ENCODE assay signal across 1 cellular context in the genomic region with DNA sequence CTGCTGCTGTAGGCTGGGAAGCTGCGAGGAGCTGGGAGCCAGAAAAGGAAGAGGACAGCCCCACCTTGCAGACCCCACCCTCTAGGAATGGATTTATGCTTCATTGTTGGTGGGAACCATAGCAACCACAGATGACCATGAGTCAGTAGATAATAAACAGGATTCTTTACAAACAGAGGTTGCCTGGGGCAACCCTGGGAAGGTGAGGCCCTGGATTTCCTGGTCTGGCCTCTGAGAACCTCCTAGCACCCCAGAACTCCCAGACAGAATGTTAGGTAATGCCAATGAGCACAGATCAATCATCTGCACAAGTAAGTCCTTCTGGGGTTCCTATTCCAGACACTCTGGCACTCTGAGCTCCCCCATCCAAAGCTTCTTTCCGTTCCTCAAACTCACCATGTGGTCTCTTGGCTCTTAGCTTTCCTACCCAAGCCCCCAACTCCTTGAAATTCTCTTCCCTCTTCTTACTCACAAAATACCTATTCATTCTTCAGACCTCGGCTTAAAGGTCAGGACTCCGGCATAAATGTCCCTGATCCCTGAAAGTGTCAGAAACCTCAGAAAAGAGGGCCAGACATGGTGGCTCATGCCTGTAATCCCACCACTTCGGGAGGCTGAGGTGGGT.
TF ChIP-seq lines count a peak whose summit lies in the region.

No MANE protein-coding gene starts in this region.

TF ChIP-seq in GM23338, 12 proteins besides CTCF, POLR2A, EP300 and RAD21:
- TF ChIP-seq, protein P1, sequence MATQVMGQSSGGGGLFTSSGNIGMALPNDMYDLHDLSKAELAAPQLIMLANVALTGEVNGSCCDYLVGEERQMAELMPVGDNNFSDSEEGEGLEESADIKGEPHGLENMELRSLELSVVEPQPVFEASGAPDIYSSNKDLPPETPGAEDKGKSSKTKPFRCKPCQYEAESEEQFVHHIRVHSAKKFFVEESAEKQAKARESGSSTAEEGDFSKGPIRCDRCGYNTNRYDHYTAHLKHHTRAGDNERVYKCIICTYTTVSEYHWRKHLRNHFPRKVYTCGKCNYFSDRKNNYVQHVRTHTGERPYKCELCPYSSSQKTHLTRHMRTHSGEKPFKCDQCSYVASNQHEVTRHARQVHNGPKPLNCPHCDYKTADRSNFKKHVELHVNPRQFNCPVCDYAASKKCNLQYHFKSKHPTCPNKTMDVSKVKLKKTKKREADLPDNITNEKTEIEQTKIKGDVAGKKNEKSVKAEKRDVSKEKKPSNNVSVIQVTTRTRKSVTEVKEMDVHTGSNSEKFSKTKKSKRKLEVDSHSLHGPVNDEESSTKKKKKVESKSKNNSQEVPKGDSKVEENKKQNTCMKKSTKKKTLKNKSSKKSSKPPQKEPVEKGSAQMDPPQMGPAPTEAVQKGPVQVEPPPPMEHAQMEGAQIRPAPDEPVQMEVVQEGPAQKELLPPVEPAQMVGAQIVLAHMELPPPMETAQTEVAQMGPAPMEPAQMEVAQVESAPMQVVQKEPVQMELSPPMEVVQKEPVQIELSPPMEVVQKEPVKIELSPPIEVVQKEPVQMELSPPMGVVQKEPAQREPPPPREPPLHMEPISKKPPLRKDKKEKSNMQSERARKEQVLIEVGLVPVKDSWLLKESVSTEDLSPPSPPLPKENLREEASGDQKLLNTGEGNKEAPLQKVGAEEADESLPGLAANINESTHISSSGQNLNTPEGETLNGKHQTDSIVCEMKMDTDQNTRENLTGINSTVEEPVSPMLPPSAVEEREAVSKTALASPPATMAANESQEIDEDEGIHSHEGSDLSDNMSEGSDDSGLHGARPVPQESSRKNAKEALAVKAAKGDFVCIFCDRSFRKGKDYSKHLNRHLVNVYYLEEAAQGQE (IDR thresholded peaks at IDR 0.05; ENCODE audit: unreplicated experiment) = no peak
- TF ChIP-seq POLR2AphosphoS5 (IDR thresholded peaks at IDR 0.05; ENCODE audit: low read depth) (no peak), ZNF331 (CRISPR knock-in tag; IDR thresholded peaks at IDR 0.05; ENCODE audit: low read depth) (no peak), EZH2phosphoT487 (IDR thresholded peaks at IDR 0.05; ENCODE audit: unreplicated experiment) (no peak), CREB1 (CRISPR knock-in tag; IDR thresholded peaks at IDR 0.05; ENCODE audit: low read depth) (no peak), NANOG (IDR thresholded peaks at IDR 0.05; ENCODE audit: borderline replicate concordance) (no peak), EZH2 (IDR thresholded peaks at IDR 0.05; ENCODE audit: low read depth, unreplicated experiment) (no peak), JUNB (IDR thresholded peaks at IDR 0.05; ENCODE audit: unreplicated experiment) (no peak), ZNF114 (CRISPR knock-in tag; IDR thresholded peaks at IDR 0.05) (no peak), STAT1 (IDR thresholded peaks at IDR 0.05; ENCODE audit: unreplicated experiment) (no peak)
- TF ChIP-seq, protein P2, sequence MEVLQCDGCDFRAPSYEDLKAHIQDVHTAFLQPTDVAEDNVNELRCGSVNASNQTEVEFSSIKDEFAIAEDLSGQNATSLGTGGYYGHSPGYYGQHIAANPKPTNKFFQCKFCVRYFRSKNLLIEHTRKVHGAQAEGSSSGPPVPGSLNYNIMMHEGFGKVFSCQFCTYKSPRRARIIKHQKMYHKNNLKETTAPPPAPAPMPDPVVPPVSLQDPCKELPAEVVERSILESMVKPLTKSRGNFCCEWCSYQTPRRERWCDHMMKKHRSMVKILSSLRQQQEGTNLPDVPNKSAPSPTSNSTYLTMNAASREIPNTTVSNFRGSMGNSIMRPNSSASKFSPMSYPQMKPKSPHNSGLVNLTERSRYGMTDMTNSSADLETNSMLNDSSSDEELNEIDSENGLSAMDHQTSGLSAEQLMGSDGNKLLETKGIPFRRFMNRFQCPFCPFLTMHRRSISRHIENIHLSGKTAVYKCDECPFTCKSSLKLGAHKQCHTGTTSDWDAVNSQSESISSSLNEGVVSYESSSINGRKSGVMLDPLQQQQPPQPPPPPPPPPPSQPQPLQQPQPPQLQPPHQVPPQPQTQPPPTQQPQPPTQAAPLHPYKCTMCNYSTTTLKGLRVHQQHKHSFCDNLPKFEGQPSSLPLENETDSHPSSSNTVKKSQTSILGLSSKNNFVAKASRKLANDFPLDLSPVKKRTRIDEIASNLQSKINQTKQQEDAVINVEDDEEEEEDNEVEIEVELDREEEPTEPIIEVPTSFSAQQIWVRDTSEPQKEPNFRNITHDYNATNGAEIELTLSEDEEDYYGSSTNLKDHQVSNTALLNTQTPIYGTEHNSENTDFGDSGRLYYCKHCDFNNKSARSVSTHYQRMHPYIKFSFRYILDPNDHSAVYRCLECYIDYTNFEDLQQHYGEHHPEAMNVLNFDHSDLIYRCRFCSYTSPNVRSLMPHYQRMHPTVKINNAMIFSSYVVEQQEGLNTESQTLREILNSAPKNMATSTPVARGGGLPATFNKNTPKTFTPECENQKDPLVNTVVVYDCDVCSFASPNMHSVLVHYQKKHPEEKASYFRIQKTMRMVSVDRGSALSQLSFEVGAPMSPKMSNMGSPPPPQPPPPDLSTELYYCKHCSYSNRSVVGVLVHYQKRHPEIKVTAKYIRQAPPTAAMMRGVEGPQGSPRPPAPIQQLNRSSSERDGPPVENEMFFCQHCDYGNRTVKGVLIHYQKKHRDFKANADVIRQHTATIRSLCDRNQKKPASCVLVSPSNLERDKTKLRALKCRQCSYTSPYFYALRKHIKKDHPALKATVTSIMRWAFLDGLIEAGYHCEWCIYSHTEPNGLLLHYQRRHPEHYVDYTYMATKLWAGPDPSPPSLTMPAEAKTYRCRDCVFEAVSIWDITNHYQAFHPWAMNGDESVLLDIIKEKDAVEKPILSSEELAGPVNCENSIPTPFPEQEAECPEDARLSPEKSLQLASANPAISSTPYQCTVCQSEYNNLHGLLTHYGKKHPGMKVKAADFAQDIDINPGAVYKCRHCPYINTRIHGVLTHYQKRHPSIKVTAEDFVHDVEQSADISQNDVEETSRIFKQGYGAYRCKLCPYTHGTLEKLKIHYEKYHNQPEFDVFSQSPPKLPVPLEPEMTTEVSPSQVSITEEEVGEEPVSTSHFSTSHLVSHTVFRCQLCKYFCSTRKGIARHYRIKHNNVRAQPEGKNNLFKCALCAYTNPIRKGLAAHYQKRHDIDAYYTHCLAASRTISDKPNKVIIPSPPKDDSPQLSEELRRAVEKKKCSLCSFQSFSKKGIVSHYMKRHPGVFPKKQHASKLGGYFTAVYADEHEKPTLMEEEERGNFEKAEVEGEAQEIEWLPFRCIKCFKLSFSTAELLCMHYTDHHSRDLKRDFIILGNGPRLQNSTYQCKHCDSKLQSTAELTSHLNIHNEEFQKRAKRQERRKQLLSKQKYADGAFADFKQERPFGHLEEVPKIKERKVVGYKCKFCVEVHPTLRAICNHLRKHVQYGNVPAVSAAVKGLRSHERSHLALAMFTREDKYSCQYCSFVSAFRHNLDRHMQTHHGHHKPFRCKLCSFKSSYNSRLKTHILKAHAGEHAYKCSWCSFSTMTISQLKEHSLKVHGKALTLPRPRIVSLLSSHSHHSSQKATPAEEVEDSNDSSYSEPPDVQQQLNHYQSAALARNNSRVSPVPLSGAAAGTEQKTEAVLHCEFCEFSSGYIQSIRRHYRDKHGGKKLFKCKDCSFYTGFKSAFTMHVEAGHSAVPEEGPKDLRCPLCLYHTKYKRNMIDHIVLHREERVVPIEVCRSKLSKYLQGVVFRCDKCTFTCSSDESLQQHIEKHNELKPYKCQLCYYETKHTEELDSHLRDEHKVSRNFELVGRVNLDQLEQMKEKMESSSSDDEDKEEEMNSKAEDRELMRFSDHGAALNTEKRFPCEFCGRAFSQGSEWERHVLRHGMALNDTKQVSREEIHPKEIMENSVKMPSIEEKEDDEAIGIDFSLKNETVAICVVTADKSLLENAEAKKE (CRISPR knock-in tag; IDR thresholded peaks at IDR 0.05) = no peak
- TF ChIP-seq, protein P3, sequence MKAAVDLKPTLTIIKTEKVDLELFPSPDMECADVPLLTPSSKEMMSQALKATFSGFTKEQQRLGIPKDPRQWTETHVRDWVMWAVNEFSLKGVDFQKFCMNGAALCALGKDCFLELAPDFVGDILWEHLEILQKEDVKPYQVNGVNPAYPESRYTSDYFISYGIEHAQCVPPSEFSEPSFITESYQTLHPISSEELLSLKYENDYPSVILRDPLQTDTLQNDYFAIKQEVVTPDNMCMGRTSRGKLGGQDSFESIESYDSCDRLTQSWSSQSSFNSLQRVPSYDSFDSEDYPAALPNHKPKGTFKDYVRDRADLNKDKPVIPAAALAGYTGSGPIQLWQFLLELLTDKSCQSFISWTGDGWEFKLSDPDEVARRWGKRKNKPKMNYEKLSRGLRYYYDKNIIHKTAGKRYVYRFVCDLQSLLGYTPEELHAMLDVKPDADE (IDR thresholded peaks at IDR 0.05) = no peak
